Comparison of ENCODE assay signal across 2 cellular contexts in the genomic region with DNA sequence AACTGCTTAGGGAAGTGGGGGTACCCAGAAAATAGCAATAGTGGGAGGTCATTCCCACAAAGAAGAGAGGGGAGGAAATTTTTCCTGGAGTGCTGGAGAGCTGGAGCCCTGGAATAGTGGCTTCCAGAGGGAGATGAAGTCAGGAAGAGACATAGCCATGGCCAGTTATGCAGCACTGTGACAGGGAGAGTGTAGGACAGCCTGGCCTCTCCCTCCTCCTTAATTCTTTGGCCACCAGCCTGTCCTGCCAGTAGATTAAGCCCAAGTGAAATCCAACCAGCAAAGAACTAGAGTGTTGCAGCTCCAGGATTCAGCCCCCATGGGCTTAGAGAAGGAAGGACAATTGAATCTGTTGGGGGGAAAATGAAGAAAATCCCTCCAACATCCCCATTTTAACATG.
TF ChIP-seq lines count a peak whose summit lies in the region.

No MANE protein-coding gene starts in this region.

TF ChIP-seq in SK-N-SH treated with all-trans-retinoic acid at 6 μM for 48 hours, 23 proteins besides CTCF, POLR2A, EP300 and RAD21:
- TF ChIP-seq, protein P1, sequence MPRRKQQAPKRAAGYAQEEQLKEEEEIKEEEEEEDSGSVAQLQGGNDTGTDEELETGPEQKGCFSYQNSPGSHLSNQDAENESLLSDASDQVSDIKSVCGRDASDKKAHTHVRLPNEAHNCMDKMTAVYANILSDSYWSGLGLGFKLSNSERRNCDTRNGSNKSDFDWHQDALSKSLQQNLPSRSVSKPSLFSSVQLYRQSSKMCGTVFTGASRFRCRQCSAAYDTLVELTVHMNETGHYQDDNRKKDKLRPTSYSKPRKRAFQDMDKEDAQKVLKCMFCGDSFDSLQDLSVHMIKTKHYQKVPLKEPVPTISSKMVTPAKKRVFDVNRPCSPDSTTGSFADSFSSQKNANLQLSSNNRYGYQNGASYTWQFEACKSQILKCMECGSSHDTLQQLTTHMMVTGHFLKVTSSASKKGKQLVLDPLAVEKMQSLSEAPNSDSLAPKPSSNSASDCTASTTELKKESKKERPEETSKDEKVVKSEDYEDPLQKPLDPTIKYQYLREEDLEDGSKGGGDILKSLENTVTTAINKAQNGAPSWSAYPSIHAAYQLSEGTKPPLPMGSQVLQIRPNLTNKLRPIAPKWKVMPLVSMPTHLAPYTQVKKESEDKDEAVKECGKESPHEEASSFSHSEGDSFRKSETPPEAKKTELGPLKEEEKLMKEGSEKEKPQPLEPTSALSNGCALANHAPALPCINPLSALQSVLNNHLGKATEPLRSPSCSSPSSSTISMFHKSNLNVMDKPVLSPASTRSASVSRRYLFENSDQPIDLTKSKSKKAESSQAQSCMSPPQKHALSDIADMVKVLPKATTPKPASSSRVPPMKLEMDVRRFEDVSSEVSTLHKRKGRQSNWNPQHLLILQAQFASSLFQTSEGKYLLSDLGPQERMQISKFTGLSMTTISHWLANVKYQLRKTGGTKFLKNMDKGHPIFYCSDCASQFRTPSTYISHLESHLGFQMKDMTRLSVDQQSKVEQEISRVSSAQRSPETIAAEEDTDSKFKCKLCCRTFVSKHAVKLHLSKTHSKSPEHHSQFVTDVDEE (CRISPR knock-in tag; IDR thresholded peaks at IDR 0.05), result no peak
- TF ChIP-seq ZNF8 (CRISPR knock-in tag; IDR thresholded peaks at IDR 0.05) (no peak), ZNF565 (CRISPR knock-in tag; conservative IDR thresholded peaks at IDR 0.05; ENCODE audit: low read depth) (no peak), BACH2 (CRISPR knock-in tag; IDR thresholded peaks at IDR 0.05; ENCODE audit: borderline replicate concordance) (no peak), ESRRG (CRISPR knock-in tag; IDR thresholded peaks at IDR 0.05) (no peak), ISL1 (CRISPR knock-in tag; IDR thresholded peaks at IDR 0.05) (no peak), PPARA (CRISPR knock-in tag; IDR thresholded peaks at IDR 0.05; ENCODE audit: borderline replicate concordance) (no peak), ARNTL (CRISPR knock-in tag; IDR thresholded peaks at IDR 0.05; ENCODE audit: borderline replicate concordance, low read depth) (no peak), ZFP30 (CRISPR knock-in tag; IDR thresholded peaks at IDR 0.05) (no peak)
- TF ChIP-seq, protein P2, sequence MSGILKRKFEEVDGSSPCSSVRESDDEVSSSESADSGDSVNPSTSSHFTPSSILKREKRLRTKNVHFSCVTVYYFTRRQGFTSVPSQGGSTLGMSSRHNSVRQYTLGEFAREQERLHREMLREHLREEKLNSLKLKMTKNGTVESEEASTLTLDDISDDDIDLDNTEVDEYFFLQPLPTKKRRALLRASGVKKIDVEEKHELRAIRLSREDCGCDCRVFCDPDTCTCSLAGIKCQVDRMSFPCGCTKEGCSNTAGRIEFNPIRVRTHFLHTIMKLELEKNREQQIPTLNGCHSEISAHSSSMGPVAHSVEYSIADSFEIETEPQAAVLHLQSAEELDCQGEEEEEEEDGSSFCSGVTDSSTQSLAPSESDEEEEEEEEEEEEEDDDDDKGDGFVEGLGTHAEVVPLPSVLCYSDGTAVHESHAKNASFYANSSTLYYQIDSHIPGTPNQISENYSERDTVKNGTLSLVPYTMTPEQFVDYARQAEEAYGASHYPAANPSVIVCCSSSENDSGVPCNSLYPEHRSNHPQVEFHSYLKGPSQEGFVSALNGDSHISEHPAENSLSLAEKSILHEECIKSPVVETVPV (CRISPR knock-in tag; IDR thresholded peaks at IDR 0.05), result no peak
- TF ChIP-seq, protein P3, sequence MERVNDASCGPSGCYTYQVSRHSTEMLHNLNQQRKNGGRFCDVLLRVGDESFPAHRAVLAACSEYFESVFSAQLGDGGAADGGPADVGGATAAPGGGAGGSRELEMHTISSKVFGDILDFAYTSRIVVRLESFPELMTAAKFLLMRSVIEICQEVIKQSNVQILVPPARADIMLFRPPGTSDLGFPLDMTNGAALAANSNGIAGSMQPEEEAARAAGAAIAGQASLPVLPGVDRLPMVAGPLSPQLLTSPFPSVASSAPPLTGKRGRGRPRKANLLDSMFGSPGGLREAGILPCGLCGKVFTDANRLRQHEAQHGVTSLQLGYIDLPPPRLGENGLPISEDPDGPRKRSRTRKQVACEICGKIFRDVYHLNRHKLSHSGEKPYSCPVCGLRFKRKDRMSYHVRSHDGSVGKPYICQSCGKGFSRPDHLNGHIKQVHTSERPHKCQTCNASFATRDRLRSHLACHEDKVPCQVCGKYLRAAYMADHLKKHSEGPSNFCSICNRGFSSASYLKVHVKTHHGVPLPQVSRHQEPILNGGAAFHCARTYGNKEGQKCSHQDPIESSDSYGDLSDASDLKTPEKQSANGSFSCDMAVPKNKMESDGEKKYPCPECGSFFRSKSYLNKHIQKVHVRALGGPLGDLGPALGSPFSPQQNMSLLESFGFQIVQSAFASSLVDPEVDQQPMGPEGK (CRISPR knock-in tag; IDR thresholded peaks at IDR 0.05; ENCODE audit: borderline replicate concordance), result no peak
- TF ChIP-seq, protein P4, sequence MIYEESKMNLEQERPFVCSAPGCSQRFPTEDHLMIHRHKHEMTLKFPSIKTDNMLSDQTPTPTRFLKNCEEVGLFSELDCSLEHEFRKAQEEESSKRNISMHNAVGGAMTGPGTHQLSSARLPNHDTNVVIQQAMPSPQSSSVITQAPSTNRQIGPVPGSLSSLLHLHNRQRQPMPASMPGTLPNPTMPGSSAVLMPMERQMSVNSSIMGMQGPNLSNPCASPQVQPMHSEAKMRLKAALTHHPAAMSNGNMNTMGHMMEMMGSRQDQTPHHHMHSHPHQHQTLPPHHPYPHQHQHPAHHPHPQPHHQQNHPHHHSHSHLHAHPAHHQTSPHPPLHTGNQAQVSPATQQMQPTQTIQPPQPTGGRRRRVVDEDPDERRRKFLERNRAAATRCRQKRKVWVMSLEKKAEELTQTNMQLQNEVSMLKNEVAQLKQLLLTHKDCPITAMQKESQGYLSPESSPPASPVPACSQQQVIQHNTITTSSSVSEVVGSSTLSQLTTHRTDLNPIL (CRISPR knock-in tag; IDR thresholded peaks at IDR 0.05; ENCODE audit: low read depth), result no peak

TF ChIP-seq in SK-N-SH, 30 proteins besides CTCF, POLR2A, EP300 and RAD21 (continued from another document):
- TF ChIP-seq, protein P5, sequence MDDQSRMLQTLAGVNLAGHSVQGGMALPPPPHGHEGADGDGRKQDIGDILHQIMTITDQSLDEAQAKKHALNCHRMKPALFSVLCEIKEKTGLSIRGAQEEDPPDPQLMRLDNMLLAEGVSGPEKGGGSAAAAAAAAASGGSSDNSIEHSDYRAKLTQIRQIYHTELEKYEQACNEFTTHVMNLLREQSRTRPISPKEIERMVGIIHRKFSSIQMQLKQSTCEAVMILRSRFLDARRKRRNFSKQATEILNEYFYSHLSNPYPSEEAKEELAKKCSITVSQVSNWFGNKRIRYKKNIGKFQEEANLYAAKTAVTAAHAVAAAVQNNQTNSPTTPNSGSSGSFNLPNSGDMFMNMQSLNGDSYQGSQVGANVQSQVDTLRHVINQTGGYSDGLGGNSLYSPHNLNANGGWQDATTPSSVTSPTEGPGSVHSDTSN (IDR thresholded peaks at IDR 0.05), result no peak
- TF ChIP-seq FOXM1 (IDR thresholded peaks at IDR 0.05; ENCODE audit: low read depth) (no peak), NRF1 (IDR thresholded peaks at IDR 0.05; ENCODE audit: low read depth, low read length) (no peak), RCOR1 (IDR thresholded peaks at IDR 0.05; ENCODE audit: low read length) (no peak), ELF1 (IDR thresholded peaks at IDR 0.05) (no peak), MXI1 (IDR thresholded peaks at IDR 0.05; ENCODE audit: low read depth, low read length) (no peak), MEF2A (IDR thresholded peaks at IDR 0.05; ENCODE audit: borderline replicate concordance, low read depth) (no peak)
